ENCODE assay signal across 9 cellular contexts in genomic region chr18:36179562-36180334, GRCh38. TPM values are rescaled to one million over a fixed set of nuclear protein-coding genes. Genes with fewer than 3 reads are reported as not detected.
DNase-seq lines count a peak whose midpoint lies in the region; ATAC-seq and TF ChIP-seq lines count a peak whose summit lies in the region.
"Had no signal": no experiment of that assay in that cellular context is flagged by ENCODE, and none has a peak within 500 bp of the region (broad histone marks: within the 10 kb centered on the region; RNA-seq: fewer than 3 reads in every experiment).

No MANE protein-coding gene starts in this region.

- POLR2A ChIA-PET in T-cell (lab: Charles Lee), result interaction anchor here (0.6 to 0.9 kb wide), 2 partner anchors 8 to 799 kb away, joined by 3 to 5 read pairs; no protein-coding TSS in a partner anchor

- H3K27ac ChIP-seq in gastroesophageal sphincter, result peak overlapping the region; percentile 25 to 61 (median 47)

- CTCF ChIA-PET in T-cell (lab: Charles Lee), result no interaction called here

- H3K27ac Mint-ChIP-seq in T-cell, result peak overlapping the region; percentile 23 to 50
- no peak overlapping the region for H3K27ac Mint-ChIP-seq in progenitor cell of endocrine pancreas

- peak; percentile 84 for DNase-seq in GF-D8 (lab: John Stamatoyannopoulos, UW)
- DNase-seq in T-cell, result no peak
- DNase-seq in renal cortical epithelial cell (ENCODE audit: low read depth), result peak; percentile 51
- DNase-seq in ecto neural progenitor cell (ENCODE audit: low spot score), result no peak
- no peak for DNase-seq in NCI-H1417 (lab: John Stamatoyannopoulos, UW)
- no peak for DNase-seq in progenitor cell of endocrine pancreas (ENCODE audit: low spot score, unreplicated experiment)
- no peak for DNase-seq in HK-2 (ENCODE audit: unreplicated experiment)
- DNase-seq: MM.1S had no signal

- no peak for TF ChIP-seq POLR2A in gastroesophageal sphincter (IDR thresholded peaks at IDR 0.05)

- no peaks in the 10 kb centered on the region for H3K9me3 ChIP-seq in gastroesophageal sphincter

- peaks cover 27% of the 10 kb centered on the region for H3K36me3 Mint-ChIP-seq in T-cell
- peaks cover 3% of the 10 kb centered on the region for H3K36me3 Mint-ChIP-seq in progenitor cell of endocrine pancreas (ENCODE audit: insufficient read depth)

- no peaks in the 10 kb centered on the region for H3K27me3 Mint-ChIP-seq in T-cell
- peaks cover 20% of the 10 kb centered on the region for H3K27me3 Mint-ChIP-seq in progenitor cell of endocrine pancreas

- H3K9me3 Mint-ChIP-seq in T-cell (no peaks in the 10 kb centered on the region), progenitor cell of endocrine pancreas (ENCODE audit: low read depth) (no peaks in the 10 kb centered on the region)

- ATAC-seq in T-cell (replicated peaks in 1 of 4), result peak in 3 of 4 experiments; percentile 34 to 58 (median 39)
- ATAC-seq in gastroesophageal sphincter, result peak; percentile 71

- no peak for TF ChIP-seq CTCF in gastroesophageal sphincter (IDR thresholded peaks at IDR 0.05)
- TF ChIP-seq CTCF in progenitor cell of endocrine pancreas (IDR thresholded peaks at IDR 0.05; ENCODE audit: unreplicated experiment), result no peak

- no peak for TF ChIP-seq EP300 in gastroesophageal sphincter (IDR thresholded peaks at IDR 0.05)

- 8 to 14% methylated on average over 4 to 7 of the region's 7 CpGs for WGBS in gastroesophageal sphincter (ENCODE audit: low coverage in 1 of 2), 2 donors

- H3K4me3 Mint-ChIP-seq in T-cell, result no peak overlapping the region
- no peak overlapping the region for H3K4me3 Mint-ChIP-seq in progenitor cell of endocrine pancreas (ENCODE audit: low read depth)

- no peaks in the 10 kb centered on the region for H3K27me3 ChIP-seq in gastroesophageal sphincter

- H3K36me3 ChIP-seq in gastroesophageal sphincter, result peaks cover 0 to 28% of the 10 kb centered on the region in 2 donors

- no peak overlapping the region for H3K4me3 ChIP-seq in gastroesophageal sphincter

- peaks cover 6 to 21% (median 14%) of the 10 kb centered on the region in 3 donors for H3K4me1 Mint-ChIP-seq in T-cell
- H3K4me1 Mint-ChIP-seq in progenitor cell of endocrine pancreas (ENCODE audit: low read depth), result no peaks in the 10 kb centered on the region

- H3K4me1 ChIP-seq in gastroesophageal sphincter, result peaks cover 5 to 17% (median 11%) of the 10 kb centered on the region in 3 donors

RNA-seq across cellular contexts. Expression of gene MOCOS, which starts 7.5 kb away (rescaled TPM):
- under 1 TPM; 0.05 to 0.47 (median 0.16) TPM for total RNA-seq in T-cell
- total RNA-seq in gastroesophageal sphincter, result 1 to 10 TPM; 1.3 to 2.1 (median 1.7) TPM
- 12.0 and 14.6 TPM in 2 replicates for total RNA-seq in renal cortical epithelial cell
- 2.0 and 3.0 TPM in 2 replicates for total RNA-seq in progenitor cell of endocrine pancreas

RNA-seq across cellular contexts. Expression of gene ELP2, which starts 50.0 kb away (rescaled TPM):
- 100 to 1,000 TPM; 109 to 156 (median 150) TPM for total RNA-seq in T-cell
- 10 to 100 TPM; 35.6 to 74.1 (median 65.1) TPM for total RNA-seq in gastroesophageal sphincter
- 83.9 and 84.2 TPM in 2 replicates for total RNA-seq in renal cortical epithelial cell
- total RNA-seq in progenitor cell of endocrine pancreas, result 111 TPM in 2 replicates

RNA-seq across cellular contexts. Expression of gene SLC39A6, which starts 50.6 kb away (rescaled TPM):
- total RNA-seq in T-cell (10 to 100 TPM; 14.3 to 18.3 (median 16.8) TPM), gastroesophageal sphincter (10 to 100 TPM; 24.1 to 49.2 (median 36.5) TPM), renal cortical epithelial cell (102 and 165 TPM in 2 replicates), progenitor cell of endocrine pancreas (78.1 and 80.1 TPM in 2 replicates)

Comparison
In these comparisons a context has a peak if more than half of its experiments do, and no peak if none do; other contexts are left out.
1. DNase-seq: peak in GF-D8 (single experiment) and renal cortical epithelial cell (single experiment); none in T-cell (0 of 34), ecto neural progenitor cell (single experiment), NCI-H1417 (0 of 3), progenitor cell of endocrine pancreas (single experiment) and HK-2 (single experiment).